24 cellular contexts compared by ENCODE assay signal in the genomic region with DNA sequence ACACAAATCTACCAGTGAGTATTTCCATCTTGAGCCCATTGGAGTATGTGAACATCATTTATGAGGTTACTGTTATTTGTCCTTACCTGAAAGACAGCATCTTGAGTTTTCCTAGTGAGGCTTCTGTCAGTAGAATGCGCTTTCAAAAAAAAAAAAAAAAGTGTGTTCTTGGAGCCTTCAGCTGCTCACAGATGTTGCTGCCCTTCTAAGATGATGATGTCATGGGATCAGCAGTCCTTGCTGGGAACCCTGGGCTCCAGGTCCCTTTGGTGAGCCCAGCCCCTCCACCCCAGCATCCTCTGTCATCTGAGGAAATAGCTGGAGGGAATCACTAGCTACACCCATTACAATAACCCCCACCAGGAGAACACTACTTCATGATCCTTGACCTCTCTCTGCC.
"Had no signal": no experiment of that assay in that cellular context is flagged by ENCODE, and none has a peak within 500 bp of the region (broad histone marks: within the 10 kb centered on the region; RNA-seq: fewer than 3 reads in every experiment).

No MANE protein-coding gene starts in this region.

- H3K4me2 ChIP-seq: hepatocyte had no signal

- H3K9me3 ChIP-seq: colonic mucosa had no signal

- H3K36me3 ChIP-seq: colonic mucosa, esophagus squamous epithelium, gastroesophageal sphincter, heart left ventricle, left lung, lower lobe of right lung had no signal

- H3K27me3 ChIP-seq: colonic mucosa, foreskin keratinocyte, gastroesophageal sphincter, heart left ventricle, hepatocyte, left lung had no signal

- H3K4me3 ChIP-seq: colonic mucosa, esophagus squamous epithelium, gastroesophageal sphincter, heart left ventricle, hepatocyte, left lung, lower lobe of right lung, mucosa of descending colon had no signal

- H3K27ac ChIP-seq: colonic mucosa, epithelial cell of prostate, esophagus squamous epithelium, foreskin keratinocyte, gastroesophageal sphincter, heart left ventricle, hepatocyte, left lung, lower lobe of right lung had no signal

- DNase-seq: colonic mucosa; cortex of kidney; effector CD8-positive, alpha-beta T cell; effector memory CD8-positive, alpha-beta T cell; endodermal cell; erythroblast; esophagus squamous epithelium; foreskin keratinocyte; heart left ventricle; hypothalamus; immature natural killer cell; islet precursor cell; left cardiac atrium; left lung; left ventricle myocardium superior; lower lobe of right lung; mesenchymal stem cell; mucosa of descending colon had no signal

- H3K4me1 ChIP-seq: colonic mucosa, esophagus squamous epithelium, foreskin keratinocyte, gastroesophageal sphincter, heart left ventricle, left lung, lower lobe of right lung had no signal

- ATAC-seq: effector memory CD8-positive, alpha-beta T cell; esophagus mucosa; foreskin keratinocyte; gastroesophageal sphincter; heart left ventricle; left cardiac atrium; left lung; left ventricle myocardium superior; lower lobe of right lung; mucosa of descending colon had no signal

- H2AFZ ChIP-seq: hepatocyte had no signal

- FAIRE-seq: endometrium, frontal cortex had no signal

- H3K79me2 ChIP-seq: hepatocyte had no signal
